1 cellular context compared by ENCODE assay signal in the genomic region with DNA sequence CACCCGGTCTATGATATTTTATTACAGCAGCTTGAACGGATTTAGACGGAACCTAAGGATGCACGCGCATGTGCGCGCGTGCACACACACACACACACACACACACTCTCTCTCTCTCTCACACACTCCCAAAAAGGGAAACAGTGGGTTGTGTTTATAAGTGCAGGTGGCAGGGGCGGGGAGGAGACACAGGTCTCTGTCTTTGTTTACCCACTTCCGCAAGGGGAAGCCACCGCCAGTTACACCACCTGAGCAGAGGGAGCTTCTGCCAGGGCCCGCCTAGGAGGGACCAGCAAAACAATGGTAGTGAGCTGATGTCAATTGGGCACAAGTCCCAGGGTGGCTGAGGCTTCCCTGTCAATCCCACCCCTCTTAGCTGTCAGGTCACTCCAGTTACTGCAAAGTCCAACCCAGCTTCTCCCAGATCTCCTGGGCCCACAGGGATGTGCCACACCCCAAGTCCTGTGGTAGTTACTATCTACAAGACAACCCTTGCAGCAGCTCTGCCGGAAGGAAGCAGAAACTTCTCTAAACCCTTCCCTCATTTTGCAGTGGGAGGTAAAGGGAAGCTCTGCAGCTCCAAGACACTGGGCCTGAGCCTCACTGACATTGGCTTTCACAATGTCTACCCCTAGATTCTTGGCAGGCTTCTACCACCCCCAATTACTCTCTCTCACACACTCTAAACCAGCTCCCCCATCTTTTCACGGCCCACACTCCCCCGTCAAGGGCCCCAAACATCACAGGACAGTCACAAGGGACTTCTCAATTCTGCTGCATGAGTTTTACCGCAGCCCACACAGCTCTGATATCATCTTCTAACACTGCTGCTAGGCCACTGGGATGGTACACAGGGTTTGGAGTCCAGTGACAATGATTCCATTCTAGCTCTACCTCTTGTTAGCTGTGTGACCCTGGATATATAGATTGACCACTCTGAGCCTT.
A peak's percentile ranks its signal among the peaks of the same experiment; 100 is the strongest.
TF ChIP-seq lines count a peak whose summit lies in the region.

No MANE protein-coding gene starts in this region.

TF ChIP-seq in K562, 482 proteins besides CTCF, POLR2A, EP300 and RAD21 (continued from another document and continues in another):
- TF ChIP-seq TCF3 (CRISPR knock-in tag; IDR thresholded peaks at IDR 0.05) (no peak), BRD9 (IDR thresholded peaks at IDR 0.05; ENCODE audit: low read depth, partially characterized antibody) (peak; percentile 67), ATF1 (CRISPR knock-in tag; IDR thresholded peaks at IDR 0.05) (no peak), ATF1 (tag; IDR thresholded peaks at IDR 0.05) (peak; percentile 55), ZNF263 (CRISPR knock-in tag; IDR thresholded peaks at IDR 0.05; ENCODE audit: borderline replicate concordance) (no peak), WHSC1 (IDR thresholded peaks at IDR 0.05; ENCODE audit: low read length) (no peak), ZC3H4 (CRISPR knock-in tag; IDR thresholded peaks at IDR 0.05; ENCODE audit: borderline replicate concordance) (no peak), ILK (tag; IDR thresholded peaks at IDR 0.05; ENCODE audit: borderline replicate concordance, low read depth) (no peak), TBP (optimal IDR thresholded peaks at IDR 0.05; ENCODE audit: low read depth, low read length) (no peak), SETDB1 (IDR thresholded peaks at IDR 0.05; ENCODE audit: low read length) (no peak), ESRRA (IDR thresholded peaks at IDR 0.05; ENCODE audit: borderline replicate concordance, low read depth) (peak; percentile 77), RBM25 (IDR thresholded peaks at IDR 0.05; ENCODE audit: low read depth, low read length, severe bottlenecking) (peak; percentile 85), SREBF1 (IDR thresholded peaks at IDR 0.05; ENCODE audit: borderline replicate concordance, low read depth, low read length) (no peak), CCAR2 (IDR thresholded peaks at IDR 0.05; ENCODE audit: low read depth, low read length) (no peak), ZFP36 (IDR thresholded peaks at IDR 0.05; ENCODE audit: low read depth, low read length, partially characterized antibody) (peak; percentile 89)
- TF ChIP-seq, protein P1, sequence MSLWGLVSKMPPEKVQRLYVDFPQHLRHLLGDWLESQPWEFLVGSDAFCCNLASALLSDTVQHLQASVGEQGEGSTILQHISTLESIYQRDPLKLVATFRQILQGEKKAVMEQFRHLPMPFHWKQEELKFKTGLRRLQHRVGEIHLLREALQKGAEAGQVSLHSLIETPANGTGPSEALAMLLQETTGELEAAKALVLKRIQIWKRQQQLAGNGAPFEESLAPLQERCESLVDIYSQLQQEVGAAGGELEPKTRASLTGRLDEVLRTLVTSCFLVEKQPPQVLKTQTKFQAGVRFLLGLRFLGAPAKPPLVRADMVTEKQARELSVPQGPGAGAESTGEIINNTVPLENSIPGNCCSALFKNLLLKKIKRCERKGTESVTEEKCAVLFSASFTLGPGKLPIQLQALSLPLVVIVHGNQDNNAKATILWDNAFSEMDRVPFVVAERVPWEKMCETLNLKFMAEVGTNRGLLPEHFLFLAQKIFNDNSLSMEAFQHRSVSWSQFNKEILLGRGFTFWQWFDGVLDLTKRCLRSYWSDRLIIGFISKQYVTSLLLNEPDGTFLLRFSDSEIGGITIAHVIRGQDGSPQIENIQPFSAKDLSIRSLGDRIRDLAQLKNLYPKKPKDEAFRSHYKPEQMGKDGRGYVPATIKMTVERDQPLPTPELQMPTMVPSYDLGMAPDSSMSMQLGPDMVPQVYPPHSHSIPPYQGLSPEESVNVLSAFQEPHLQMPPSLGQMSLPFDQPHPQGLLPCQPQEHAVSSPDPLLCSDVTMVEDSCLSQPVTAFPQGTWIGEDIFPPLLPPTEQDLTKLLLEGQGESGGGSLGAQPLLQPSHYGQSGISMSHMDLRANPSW (CRISPR knock-in tag; IDR thresholded peaks at IDR 0.05), result no peak
- TF ChIP-seq, protein P2, sequence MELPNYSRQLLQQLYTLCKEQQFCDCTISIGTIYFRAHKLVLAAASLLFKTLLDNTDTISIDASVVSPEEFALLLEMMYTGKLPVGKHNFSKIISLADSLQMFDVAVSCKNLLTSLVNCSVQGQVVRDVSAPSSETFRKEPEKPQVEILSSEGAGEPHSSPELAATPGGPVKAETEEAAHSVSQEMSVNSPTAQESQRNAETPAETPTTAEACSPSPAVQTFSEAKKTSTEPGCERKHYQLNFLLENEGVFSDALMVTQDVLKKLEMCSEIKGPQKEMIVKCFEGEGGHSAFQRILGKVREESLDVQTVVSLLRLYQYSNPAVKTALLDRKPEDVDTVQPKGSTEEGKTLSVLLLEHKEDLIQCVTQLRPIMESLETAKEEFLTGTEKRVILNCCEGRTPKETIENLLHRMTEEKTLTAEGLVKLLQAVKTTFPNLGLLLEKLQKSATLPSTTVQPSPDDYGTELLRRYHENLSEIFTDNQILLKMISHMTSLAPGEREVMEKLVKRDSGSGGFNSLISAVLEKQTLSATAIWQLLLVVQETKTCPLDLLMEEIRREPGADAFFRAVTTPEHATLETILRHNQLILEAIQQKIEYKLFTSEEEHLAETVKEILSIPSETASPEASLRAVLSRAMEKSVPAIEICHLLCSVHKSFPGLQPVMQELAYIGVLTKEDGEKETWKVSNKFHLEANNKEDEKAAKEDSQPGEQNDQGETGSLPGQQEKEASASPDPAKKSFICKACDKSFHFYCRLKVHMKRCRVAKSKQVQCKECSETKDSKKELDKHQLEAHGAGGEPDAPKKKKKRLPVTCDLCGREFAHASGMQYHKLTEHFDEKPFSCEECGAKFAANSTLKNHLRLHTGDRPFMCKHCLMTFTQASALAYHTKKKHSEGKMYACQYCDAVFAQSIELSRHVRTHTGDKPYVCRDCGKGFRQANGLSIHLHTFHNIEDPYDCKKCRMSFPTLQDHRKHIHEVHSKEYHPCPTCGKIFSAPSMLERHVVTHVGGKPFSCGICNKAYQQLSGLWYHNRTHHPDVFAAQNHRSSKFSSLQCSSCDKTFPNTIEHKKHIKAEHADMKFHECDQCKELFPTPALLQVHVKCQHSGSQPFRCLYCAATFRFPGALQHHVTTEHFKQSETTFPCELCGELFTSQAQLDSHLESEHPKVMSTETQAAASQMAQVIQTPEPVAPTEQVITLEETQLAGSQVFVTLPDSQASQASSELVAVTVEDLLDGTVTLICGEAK (IDR thresholded peaks at IDR 0.05), result peak; percentile 62
- TF ChIP-seq, protein P2 (CRISPR knock-in tag; IDR thresholded peaks at IDR 0.05), result no peak
- TF ChIP-seq, protein P3, sequence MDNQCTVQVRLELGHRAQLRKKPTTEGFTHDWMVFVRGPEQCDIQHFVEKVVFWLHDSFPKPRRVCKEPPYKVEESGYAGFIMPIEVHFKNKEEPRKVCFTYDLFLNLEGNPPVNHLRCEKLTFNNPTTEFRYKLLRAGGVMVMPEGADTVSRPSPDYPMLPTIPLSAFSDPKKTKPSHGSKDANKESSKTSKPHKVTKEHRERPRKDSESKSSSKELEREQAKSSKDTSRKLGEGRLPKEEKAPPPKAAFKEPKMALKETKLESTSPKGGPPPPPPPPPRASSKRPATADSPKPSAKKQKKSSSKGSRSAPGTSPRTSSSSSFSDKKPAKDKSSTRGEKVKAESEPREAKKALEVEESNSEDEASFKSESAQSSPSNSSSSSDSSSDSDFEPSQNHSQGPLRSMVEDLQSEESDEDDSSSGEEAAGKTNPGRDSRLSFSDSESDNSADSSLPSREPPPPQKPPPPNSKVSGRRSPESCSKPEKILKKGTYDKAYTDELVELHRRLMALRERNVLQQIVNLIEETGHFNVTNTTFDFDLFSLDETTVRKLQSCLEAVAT (IDR thresholded peaks at IDR 0.05), result peak in 1 of 2 experiments; percentile 89; a peak in 2 of 4 replicates
- TF ChIP-seq, protein P4, sequence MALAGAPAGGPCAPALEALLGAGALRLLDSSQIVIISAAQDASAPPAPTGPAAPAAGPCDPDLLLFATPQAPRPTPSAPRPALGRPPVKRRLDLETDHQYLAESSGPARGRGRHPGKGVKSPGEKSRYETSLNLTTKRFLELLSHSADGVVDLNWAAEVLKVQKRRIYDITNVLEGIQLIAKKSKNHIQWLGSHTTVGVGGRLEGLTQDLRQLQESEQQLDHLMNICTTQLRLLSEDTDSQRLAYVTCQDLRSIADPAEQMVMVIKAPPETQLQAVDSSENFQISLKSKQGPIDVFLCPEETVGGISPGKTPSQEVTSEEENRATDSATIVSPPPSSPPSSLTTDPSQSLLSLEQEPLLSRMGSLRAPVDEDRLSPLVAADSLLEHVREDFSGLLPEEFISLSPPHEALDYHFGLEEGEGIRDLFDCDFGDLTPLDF (CRISPR knock-in tag; IDR thresholded peaks at IDR 0.05), result no peak
- TF ChIP-seq, protein P5, sequence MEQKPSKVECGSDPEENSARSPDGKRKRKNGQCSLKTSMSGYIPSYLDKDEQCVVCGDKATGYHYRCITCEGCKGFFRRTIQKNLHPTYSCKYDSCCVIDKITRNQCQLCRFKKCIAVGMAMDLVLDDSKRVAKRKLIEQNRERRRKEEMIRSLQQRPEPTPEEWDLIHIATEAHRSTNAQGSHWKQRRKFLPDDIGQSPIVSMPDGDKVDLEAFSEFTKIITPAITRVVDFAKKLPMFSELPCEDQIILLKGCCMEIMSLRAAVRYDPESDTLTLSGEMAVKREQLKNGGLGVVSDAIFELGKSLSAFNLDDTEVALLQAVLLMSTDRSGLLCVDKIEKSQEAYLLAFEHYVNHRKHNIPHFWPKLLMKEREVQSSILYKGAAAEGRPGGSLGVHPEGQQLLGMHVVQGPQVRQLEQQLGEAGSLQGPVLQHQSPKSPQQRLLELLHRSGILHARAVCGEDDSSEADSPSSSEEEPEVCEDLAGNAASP (IDR thresholded peaks at IDR 0.05), result no peak
- TF ChIP-seq, protein P6, sequence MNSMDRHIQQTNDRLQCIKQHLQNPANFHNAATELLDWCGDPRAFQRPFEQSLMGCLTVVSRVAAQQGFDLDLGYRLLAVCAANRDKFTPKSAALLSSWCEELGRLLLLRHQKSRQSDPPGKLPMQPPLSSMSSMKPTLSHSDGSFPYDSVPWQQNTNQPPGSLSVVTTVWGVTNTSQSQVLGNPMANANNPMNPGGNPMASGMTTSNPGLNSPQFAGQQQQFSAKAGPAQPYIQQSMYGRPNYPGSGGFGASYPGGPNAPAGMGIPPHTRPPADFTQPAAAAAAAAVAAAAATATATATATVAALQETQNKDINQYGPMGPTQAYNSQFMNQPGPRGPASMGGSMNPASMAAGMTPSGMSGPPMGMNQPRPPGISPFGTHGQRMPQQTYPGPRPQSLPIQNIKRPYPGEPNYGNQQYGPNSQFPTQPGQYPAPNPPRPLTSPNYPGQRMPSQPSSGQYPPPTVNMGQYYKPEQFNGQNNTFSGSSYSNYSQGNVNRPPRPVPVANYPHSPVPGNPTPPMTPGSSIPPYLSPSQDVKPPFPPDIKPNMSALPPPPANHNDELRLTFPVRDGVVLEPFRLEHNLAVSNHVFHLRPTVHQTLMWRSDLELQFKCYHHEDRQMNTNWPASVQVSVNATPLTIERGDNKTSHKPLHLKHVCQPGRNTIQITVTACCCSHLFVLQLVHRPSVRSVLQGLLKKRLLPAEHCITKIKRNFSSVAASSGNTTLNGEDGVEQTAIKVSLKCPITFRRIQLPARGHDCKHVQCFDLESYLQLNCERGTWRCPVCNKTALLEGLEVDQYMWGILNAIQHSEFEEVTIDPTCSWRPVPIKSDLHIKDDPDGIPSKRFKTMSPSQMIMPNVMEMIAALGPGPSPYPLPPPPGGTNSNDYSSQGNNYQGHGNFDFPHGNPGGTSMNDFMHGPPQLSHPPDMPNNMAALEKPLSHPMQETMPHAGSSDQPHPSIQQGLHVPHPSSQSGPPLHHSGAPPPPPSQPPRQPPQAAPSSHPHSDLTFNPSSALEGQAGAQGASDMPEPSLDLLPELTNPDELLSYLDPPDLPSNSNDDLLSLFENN (IDR thresholded peaks at IDR 0.05; ENCODE audit: low read depth in 2 of 2, low read length in 2 of 2), result no peak
- TF ChIP-seq, protein P7, sequence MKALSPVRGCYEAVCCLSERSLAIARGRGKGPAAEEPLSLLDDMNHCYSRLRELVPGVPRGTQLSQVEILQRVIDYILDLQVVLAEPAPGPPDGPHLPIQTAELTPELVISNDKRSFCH (CRISPR knock-in tag; IDR thresholded peaks at IDR 0.05), result no peak
- TF ChIP-seq, protein P7 (tag; IDR thresholded peaks at IDR 0.05), result 0 out of 2 replicates have a peak, but pooled peaks have one; percentile 49
- TF ChIP-seq, protein P8, sequence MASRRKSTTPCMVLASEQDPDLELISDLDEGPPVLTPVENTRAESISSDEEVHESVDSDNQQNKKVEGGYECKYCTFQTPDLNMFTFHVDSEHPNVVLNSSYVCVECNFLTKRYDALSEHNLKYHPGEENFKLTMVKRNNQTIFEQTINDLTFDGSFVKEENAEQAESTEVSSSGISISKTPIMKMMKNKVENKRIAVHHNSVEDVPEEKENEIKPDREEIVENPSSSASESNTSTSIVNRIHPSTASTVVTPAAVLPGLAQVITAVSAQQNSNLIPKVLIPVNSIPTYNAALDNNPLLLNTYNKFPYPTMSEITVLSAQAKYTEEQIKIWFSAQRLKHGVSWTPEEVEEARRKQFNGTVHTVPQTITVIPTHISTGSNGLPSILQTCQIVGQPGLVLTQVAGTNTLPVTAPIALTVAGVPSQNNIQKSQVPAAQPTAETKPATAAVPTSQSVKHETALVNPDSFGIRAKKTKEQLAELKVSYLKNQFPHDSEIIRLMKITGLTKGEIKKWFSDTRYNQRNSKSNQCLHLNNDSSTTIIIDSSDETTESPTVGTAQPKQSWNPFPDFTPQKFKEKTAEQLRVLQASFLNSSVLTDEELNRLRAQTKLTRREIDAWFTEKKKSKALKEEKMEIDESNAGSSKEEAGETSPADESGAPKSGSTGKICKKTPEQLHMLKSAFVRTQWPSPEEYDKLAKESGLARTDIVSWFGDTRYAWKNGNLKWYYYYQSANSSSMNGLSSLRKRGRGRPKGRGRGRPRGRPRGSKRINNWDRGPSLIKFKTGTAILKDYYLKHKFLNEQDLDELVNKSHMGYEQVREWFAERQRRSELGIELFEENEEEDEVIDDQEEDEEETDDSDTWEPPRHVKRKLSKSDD (conservative IDR thresholded peaks at IDR 0.05; ENCODE audit: low read length), result 0 out of 2 replicates have a peak, but pooled peaks have one; percentile 6
